Comparison of ENCODE assay signal across 8 cellular contexts in the genomic region with DNA sequence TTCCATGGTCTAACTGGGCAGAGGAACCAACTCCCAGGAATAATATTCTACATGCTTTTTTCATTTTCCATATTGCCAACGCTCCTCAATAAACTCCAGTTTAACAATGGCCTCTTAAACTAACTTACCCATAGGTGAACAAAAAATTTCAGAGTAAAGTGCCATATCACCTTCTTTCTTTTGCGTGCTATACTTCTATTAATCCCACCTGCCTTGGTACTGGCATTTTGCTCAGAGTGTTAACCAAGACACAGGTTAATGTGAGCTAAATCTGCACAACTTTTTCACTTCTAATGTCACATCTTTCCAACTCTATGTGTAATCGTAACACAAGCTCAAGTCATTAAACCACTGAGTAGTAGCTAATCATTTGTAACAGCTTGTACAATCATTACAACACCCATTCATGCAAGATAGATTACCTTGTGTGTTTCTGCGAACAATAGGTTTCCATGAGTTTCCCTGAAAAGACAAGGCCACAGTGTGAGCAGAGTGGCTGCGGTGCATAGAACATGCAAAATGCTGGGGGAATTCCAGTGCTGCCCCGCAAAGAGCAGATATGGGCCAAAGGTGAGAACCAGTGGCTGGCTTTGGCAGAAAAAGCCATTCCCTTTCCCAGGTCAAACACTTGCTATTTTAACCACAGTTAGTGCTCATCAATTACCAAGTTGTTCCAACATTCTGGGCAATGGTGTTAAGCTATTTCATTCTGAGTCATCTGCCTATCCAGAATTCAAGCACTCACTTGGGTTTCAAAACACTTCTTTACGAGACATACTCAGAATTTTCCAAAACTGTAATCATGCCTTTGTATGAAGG. TPM values are rescaled to one million over a fixed set of nuclear protein-coding genes. Genes with fewer than 3 reads are reported as not detected.
A peak's percentile ranks its signal among the peaks of the same experiment; 100 is the strongest.
DNase-seq lines count a peak whose midpoint lies in the region; ATAC-seq and TF ChIP-seq lines count a peak whose summit lies in the region.

No MANE protein-coding gene starts in this region.

- no peaks in the 10 kb centered on the region for H3K9me3 ChIP-seq in CD4-positive, alpha-beta memory T cell (ENCODE audit: control insufficient read depth in 1 of 2, low read length in 2 of 2)
- no peaks in the 10 kb centered on the region for H3K9me3 ChIP-seq in body of pancreas
- H3K9me3 ChIP-seq in transverse colon, result no peaks in the 10 kb centered on the region

- peak overlapping the region; percentile 22 to 62 (median 49) for H3K27ac Mint-ChIP-seq in CD4-positive, alpha-beta memory T cell
- no peak overlapping the region for H3K27ac Mint-ChIP-seq in endothelial cell (ENCODE audit: unreplicated experiment)

- peaks cover 19% of the 10 kb centered on the region for H3K4me1 ChIP-seq in CD4-positive, alpha-beta memory T cell (ENCODE audit: insufficient read depth, low read length)
- no peaks in the 10 kb centered on the region for H3K4me1 ChIP-seq in body of pancreas
- no peaks in the 10 kb centered on the region for H3K4me1 ChIP-seq in transverse colon

- no peak for TF ChIP-seq CTCF in body of pancreas (IDR thresholded peaks at IDR 0.05)
- TF ChIP-seq CTCF in transverse colon (IDR thresholded peaks at IDR 0.05), result no peak
- TF ChIP-seq CTCF in endothelial cell (IDR thresholded peaks at IDR 0.05; ENCODE audit: unreplicated experiment), result no peak

- H3K4me3 ChIP-seq in CD4-positive, alpha-beta memory T cell (ENCODE audit: low read length in 2 of 2), result no peak overlapping the region
- H3K4me3 ChIP-seq in body of pancreas (no peak overlapping the region), transverse colon (no peak overlapping the region)

- H3K36me3 Mint-ChIP-seq in CD4-positive, alpha-beta memory T cell, result no peaks in the 10 kb centered on the region
- no peaks in the 10 kb centered on the region for H3K36me3 Mint-ChIP-seq in endothelial cell (ENCODE audit: low read depth, unreplicated experiment)

- ATAC-seq in GM21423 (IDR thresholded peaks at IDR 0.05; ENCODE audit: unreplicated experiment) (peak; percentile 55), body of pancreas (peak; percentile 86)

- no peaks in the 10 kb centered on the region for H3K27me3 Mint-ChIP-seq in CD4-positive, alpha-beta memory T cell
- H3K27me3 Mint-ChIP-seq in endothelial cell (ENCODE audit: unreplicated experiment), result no peaks in the 10 kb centered on the region

- H3K9me3 Mint-ChIP-seq in CD4-positive, alpha-beta memory T cell, result no peaks in the 10 kb centered on the region
- no peaks in the 10 kb centered on the region for H3K9me3 Mint-ChIP-seq in endothelial cell (ENCODE audit: unreplicated experiment)

- no peaks in the 10 kb centered on the region for H3K36me3 ChIP-seq in CD4-positive, alpha-beta memory T cell (ENCODE audit: insufficient read depth, low read length)
- H3K36me3 ChIP-seq in body of pancreas (replicated peaks in 1 of 2; ENCODE audit: insufficient read depth in 1 of 2, low read depth in 2 of 2) (no peaks in the 10 kb centered on the region), transverse colon (no peaks in the 10 kb centered on the region)

- POLR2A ChIA-PET in CD4-positive, alpha-beta memory T cell (lab: Charles Lee; ENCODE audit: partially characterized antibody), result interaction anchor here (0.8 to 1.3 kb wide), 3 partner anchors 10 to 222 kb away, joined by 3 to 5 read pairs (median 3); a partner anchor contains a TSS

- intact Hi-C loops in CD4-positive, alpha-beta memory T cell (cut with micrococcal nuclease), result no loop called here
- intact Hi-C loops in body of pancreas (cut with DNase I), result no loop called here
- intact Hi-C loops in transverse colon (cut with DNase I; ENCODE audit: low total_unique reads), result no loop called here

- 44 to 53% methylated on average over 7 of the region's 7 CpGs for WGBS in body of pancreas, 2 donors
- WGBS in transverse colon (ENCODE audit: low coverage in 1 of 2), 2 donors, result 58 to 80% methylated on average over 5 to 7 of the region's 7 CpGs

- in situ Hi-C loops in transverse colon (cut with MboI; ENCODE audit: low pct_ligation_motif_present in 1 of 4, low pct_unique_long_range_greater_than_20kb in 1 of 4, low sequenced_read_pairs in 3 of 4), result no loop called here

- CTCF ChIA-PET in CD4-positive, alpha-beta memory T cell (lab: Charles Lee; ENCODE audit: partially characterized antibody), result interaction anchor here (1.0 to 1.5 kb wide), 4 partner anchors 9 to 14 kb away, joined by 3 to 4 read pairs (median 3); no protein-coding TSS in a partner anchor

- TF ChIP-seq EP300 in transverse colon (IDR thresholded peaks at IDR 0.05; ENCODE audit: low read depth), result no peak

- peak overlapping the region in 3 of 8 donors; percentile 9 to 59 (median 26) for H3K4me3 Mint-ChIP-seq in CD4-positive, alpha-beta memory T cell
- H3K4me3 Mint-ChIP-seq in endothelial cell (ENCODE audit: unreplicated experiment), result no peak overlapping the region

- peak in 1 of 5 donors; percentile 37 for DNase-seq in CD4-positive, alpha-beta memory T cell
- DNase-seq in HK-2 (ENCODE audit: unreplicated experiment) (peak; percentile 70), body of pancreas (peak in 2 of 4 donors; percentile 5 to 45), transverse colon (peak; percentile 19), erythroblast (lab: John Stamatoyannopoulos, UW) (no peak), endothelial cell (ENCODE audit: low spot score) (no peak), DMS53 (lab: John Stamatoyannopoulos, UW) (no peak)

- peaks cover 21 to 53% (median 35%) of the 10 kb centered on the region in 4 donors for H3K4me1 Mint-ChIP-seq in CD4-positive, alpha-beta memory T cell
- no peaks in the 10 kb centered on the region for H3K4me1 Mint-ChIP-seq in endothelial cell (ENCODE audit: unreplicated experiment)

- no peak overlapping the region for H3K27ac ChIP-seq in CD4-positive, alpha-beta memory T cell (ENCODE audit: low read depth, low read length)
- H3K27ac ChIP-seq in body of pancreas, result peak overlapping the region in 2 of 4 donors; percentile 27 to 52
- peak overlapping the region in 1 of 4 donors; percentile 17 for H3K27ac ChIP-seq in transverse colon

- H3K27me3 ChIP-seq in CD4-positive, alpha-beta memory T cell (ENCODE audit: insufficient read depth, low read length), result no peaks in the 10 kb centered on the region
- H3K27me3 ChIP-seq in body of pancreas (no peaks in the 10 kb centered on the region), transverse colon (no peaks in the 10 kb centered on the region)

- no peak for TF ChIP-seq POLR2A in body of pancreas (IDR thresholded peaks at IDR 0.05)
- no peak for TF ChIP-seq POLR2A in transverse colon (IDR thresholded peaks at IDR 0.05)
- TF ChIP-seq POLR2A in erythroblast (IDR thresholded peaks at IDR 0.05; ENCODE audit: low read length), result no peak

RNA-seq across cellular contexts. Expression of a gene that starts 42.8 kb away (rescaled TPM):
- total RNA-seq in CD4-positive, alpha-beta memory T cell, result 1 to 10 TPM; 7.6 to 9.5 TPM
- under 1 TPM; 0.54 to 0.64 TPM for polyA plus RNA-seq in CD4-positive, alpha-beta memory T cell
- not detected for total RNA-seq in body of pancreas
- 1 to 10 TPM; 1.4 to 3.0 (median 2.3) TPM for total RNA-seq in transverse colon
- not detected for total RNA-seq in endothelial cell (ENCODE audit: unreplicated experiment)

Comparison
In these comparisons a context has a peak if more than half of its experiments do, and no peak if none do; other contexts are left out.
1. DNase-seq: peak in HK-2 (single experiment) and transverse colon (single experiment); none in erythroblast (0 of 2), endothelial cell (single experiment) and DMS53 (single experiment).